1 cellular context compared by ENCODE assay signal in genomic region chr10:28302668-28303488, GRCh38.
A peak's percentile ranks its signal among the peaks of the same experiment; 100 is the strongest.
TF ChIP-seq lines count a peak whose summit lies in the region.

MPP7 (minus strand) TSS chr10:28303064; CDS start chr10:28238604, 64,460 bp downstream.

TF ChIP-seq in HepG2, 621 proteins besides CTCF, POLR2A, EP300 and RAD21 (continued from another document and continues in another):
- TF ChIP-seq TOE1 (CRISPR knock-in tag; IDR thresholded peaks at IDR 0.05) (0 out of 2 replicates have a peak, but pooled peaks have one; percentile 9), ZNF343 (CRISPR knock-in tag; IDR thresholded peaks at IDR 0.05) (peak; percentile 55; the same call in 1 of the 2 replicates), SP4 (CRISPR knock-in tag; IDR thresholded peaks at IDR 0.05) (peak; percentile 99), TCF12 (IDR thresholded peaks at IDR 0.05) (no peak), TCF12 (CRISPR knock-in tag; IDR thresholded peaks at IDR 0.05) (0 out of 2 replicates have a peak, but pooled peaks have one; percentile 56), HIVEP1 (CRISPR knock-in tag; IDR thresholded peaks at IDR 0.05) (no peak), ARNT2 (CRISPR knock-in tag; IDR thresholded peaks at IDR 0.05; ENCODE audit: low read depth) (peak; percentile 17; the same call in 1 of the 2 replicates), ZNF670 (CRISPR knock-in tag; IDR thresholded peaks at IDR 0.05; ENCODE audit: borderline replicate concordance) (no peak), ZBTB21 (CRISPR knock-in tag; IDR thresholded peaks at IDR 0.05) (no peak), ESRRA (CRISPR knock-in tag; IDR thresholded peaks at IDR 0.05; ENCODE audit: low read depth) (0 out of 2 replicates have a peak, but pooled peaks have one; percentile 31), ZNF768 (CRISPR knock-in tag; IDR thresholded peaks at IDR 0.05) (peak; percentile 28; the same call in 1 of the 2 replicates), ZMYM4 (CRISPR knock-in tag; IDR thresholded peaks at IDR 0.05) (peak; percentile 88), HMG20B (CRISPR knock-in tag; conservative IDR thresholded peaks at IDR 0.05) (no peak), XRCC5 (optimal IDR thresholded peaks at IDR 0.05; ENCODE audit: low read length) (no peak), THAP11 (CRISPR knock-in tag; IDR thresholded peaks at IDR 0.05) (peak; percentile 65), ZNF7 (CRISPR knock-in tag; IDR thresholded peaks at IDR 0.05) (no peak), UBTF (CRISPR knock-in tag; IDR thresholded peaks at IDR 0.05) (peak; percentile 98), PATZ1 (CRISPR knock-in tag; IDR thresholded peaks at IDR 0.05) (peak; percentile 76)
- TF ChIP-seq, protein P1, sequence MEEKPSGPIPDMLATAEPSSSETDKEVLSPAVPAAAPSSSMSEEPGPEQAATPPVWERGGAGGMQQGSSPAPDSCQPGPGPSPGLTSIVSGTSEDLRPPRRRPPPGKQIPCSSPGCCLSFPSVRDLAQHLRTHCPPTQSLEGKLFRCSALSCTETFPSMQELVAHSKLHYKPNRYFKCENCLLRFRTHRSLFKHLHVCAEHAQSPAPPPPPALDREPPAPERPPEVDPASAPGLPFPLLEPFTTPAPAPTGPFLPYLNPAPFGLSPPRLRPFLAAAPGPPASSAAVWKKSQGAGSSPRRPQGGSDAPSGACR (CRISPR knock-in tag; IDR thresholded peaks at IDR 0.05): 0 out of 2 replicates have a peak, but pooled peaks have one; percentile 63
- TF ChIP-seq, protein P2, sequence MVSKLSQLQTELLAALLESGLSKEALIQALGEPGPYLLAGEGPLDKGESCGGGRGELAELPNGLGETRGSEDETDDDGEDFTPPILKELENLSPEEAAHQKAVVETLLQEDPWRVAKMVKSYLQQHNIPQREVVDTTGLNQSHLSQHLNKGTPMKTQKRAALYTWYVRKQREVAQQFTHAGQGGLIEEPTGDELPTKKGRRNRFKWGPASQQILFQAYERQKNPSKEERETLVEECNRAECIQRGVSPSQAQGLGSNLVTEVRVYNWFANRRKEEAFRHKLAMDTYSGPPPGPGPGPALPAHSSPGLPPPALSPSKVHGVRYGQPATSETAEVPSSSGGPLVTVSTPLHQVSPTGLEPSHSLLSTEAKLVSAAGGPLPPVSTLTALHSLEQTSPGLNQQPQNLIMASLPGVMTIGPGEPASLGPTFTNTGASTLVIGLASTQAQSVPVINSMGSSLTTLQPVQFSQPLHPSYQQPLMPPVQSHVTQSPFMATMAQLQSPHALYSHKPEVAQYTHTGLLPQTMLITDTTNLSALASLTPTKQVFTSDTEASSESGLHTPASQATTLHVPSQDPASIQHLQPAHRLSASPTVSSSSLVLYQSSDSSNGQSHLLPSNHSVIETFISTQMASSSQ (IDR thresholded peaks at IDR 0.05; ENCODE audit: low read depth): no peak
- TF ChIP-seq, protein P2 (CRISPR knock-in tag; IDR thresholded peaks at IDR 0.05; ENCODE audit: borderline replicate concordance): no peak
- TF ChIP-seq, protein P3, sequence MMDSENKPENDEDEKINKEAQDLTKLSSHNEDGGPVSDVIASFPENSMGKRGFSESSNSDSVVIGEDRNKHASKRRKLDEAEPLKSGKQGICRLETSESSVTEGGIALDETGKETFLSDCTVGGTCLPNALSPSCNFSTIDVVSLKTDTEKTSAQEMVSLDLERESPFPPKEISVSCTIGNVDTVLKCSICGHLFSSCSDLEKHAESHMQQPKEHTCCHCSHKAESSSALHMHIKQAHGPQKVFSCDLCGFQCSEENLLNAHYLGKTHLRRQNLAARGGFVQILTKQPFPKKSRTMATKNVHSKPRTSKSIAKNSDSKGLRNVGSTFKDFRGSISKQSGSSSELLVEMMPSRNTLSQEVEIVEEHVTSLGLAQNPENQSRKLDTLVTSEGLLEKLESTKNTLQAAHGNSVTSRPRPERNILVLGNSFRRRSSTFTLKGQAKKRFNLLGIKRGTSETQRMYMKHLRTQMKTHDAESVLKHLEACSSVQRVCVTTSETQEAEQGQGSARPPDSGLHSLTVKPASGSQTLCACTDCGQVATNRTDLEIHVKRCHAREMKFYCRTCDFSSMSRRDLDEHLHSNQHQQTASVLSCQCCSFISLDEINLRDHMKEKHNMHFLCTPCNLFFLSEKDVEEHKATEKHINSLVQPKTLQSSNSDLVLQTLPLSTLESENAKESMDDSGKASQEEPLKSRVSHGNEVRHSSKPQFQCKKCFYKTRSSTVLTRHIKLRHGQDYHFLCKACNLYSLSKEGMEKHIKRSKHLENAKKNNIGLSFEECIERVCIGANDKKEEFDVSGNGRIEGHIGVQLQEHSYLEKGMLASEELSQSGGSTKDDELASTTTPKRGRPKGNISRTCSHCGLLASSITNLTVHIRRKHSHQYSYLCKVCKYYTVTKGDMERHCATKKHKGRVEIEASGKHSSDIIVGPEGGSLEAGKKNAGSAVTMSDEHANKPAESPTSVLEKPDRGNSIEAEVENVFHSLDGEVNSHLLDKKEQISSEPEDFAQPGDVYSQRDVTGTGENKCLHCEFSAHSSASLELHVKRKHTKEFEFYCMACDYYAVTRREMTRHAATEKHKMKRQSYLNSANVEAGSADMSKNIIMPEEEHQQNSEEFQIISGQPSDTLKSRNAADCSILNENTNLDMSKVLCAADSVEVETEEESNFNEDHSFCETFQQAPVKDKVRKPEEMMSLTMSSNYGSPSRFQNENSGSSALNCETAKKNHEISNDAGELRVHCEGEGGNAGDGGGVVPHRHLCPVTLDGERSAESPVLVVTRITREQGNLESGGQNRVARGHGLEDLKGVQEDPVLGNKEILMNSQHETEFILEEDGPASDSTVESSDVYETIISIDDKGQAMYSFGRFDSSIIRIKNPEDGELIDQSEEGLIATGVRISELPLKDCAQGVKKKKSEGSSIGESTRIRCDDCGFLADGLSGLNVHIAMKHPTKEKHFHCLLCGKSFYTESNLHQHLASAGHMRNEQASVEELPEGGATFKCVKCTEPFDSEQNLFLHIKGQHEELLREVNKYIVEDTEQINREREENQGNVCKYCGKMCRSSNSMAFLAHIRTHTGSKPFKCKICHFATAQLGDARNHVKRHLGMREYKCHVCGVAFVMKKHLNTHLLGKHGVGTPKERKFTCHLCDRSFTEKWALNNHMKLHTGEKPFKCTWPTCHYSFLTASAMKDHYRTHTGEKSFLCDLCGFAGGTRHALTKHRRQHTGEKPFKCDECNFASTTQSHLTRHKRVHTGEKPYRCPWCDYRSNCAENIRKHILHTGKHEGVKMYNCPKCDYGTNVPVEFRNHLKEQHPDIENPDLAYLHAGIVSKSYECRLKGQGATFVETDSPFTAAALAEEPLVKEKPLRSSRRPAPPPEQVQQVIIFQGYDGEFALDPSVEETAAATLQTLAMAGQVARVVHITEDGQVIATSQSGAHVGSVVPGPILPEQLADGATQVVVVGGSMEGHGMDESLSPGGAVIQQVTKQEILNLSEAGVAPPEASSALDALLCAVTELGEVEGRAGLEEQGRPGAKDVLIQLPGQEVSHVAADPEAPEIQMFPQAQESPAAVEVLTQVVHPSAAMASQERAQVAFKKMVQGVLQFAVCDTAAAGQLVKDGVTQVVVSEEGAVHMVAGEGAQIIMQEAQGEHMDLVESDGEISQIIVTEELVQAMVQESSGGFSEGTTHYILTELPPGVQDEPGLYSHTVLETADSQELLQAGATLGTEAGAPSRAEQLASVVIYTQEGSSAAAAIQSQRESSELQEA (CRISPR knock-in tag; IDR thresholded peaks at IDR 0.05; ENCODE audit: not compliant biosample characterization): peak; percentile 54
- TF ChIP-seq, protein P4, sequence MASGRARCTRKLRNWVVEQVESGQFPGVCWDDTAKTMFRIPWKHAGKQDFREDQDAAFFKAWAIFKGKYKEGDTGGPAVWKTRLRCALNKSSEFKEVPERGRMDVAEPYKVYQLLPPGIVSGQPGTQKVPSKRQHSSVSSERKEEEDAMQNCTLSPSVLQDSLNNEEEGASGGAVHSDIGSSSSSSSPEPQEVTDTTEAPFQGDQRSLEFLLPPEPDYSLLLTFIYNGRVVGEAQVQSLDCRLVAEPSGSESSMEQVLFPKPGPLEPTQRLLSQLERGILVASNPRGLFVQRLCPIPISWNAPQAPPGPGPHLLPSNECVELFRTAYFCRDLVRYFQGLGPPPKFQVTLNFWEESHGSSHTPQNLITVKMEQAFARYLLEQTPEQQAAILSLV (CRISPR knock-in tag; IDR thresholded peaks at IDR 0.05; ENCODE audit: borderline replicate concordance): peak; percentile 81; the same call in 1 of the 2 replicates
- TF ChIP-seq, protein P5, sequence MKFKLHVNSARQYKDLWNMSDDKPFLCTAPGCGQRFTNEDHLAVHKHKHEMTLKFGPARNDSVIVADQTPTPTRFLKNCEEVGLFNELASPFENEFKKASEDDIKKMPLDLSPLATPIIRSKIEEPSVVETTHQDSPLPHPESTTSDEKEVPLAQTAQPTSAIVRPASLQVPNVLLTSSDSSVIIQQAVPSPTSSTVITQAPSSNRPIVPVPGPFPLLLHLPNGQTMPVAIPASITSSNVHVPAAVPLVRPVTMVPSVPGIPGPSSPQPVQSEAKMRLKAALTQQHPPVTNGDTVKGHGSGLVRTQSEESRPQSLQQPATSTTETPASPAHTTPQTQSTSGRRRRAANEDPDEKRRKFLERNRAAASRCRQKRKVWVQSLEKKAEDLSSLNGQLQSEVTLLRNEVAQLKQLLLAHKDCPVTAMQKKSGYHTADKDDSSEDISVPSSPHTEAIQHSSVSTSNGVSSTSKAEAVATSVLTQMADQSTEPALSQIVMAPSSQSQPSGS (CRISPR knock-in tag; IDR thresholded peaks at IDR 0.05): peak; percentile 13; the same call in 1 of the 2 replicates
